ENCODE assay signal across 6 cellular contexts in genomic region chr16:4375717-4376116, GRCh38. TPM values are rescaled to one million over a fixed set of nuclear protein-coding genes. Genes with fewer than 3 reads are reported as not detected.
DNase-seq lines count a peak whose midpoint lies in the region; ATAC-seq and TF ChIP-seq lines count a peak whose summit lies in the region.

No MANE protein-coding gene starts in this region.

- no peaks in the 10 kb centered on the region for H3K27me3 ChIP-seq in ovary

- peak; percentile 72 for DNase-seq in EL
- no peak for DNase-seq in caudate nucleus (lab: John Stamatoyannopoulos, UW)
- peak in 1 of 5 donors; percentile 54 for DNase-seq in ovary
- DNase-seq in pons (ENCODE audit: low spot score), result no peak
- DNase-seq in SKM-1 (lab: John Stamatoyannopoulos, UW; ENCODE audit: unreplicated experiment), result no peak

- TF ChIP-seq EP300 in ovary (IDR thresholded peaks at IDR 0.05), result no peak

- TF ChIP-seq CTCF in ovary (IDR thresholded peaks at IDR 0.05), result no peak

- no peak for ATAC-seq in GM21423 (IDR thresholded peaks at IDR 0.05; ENCODE audit: unreplicated experiment)

- intact Hi-C loops in ovary (cut with DNase I), result no loop called here

- H3K27ac ChIP-seq in caudate nucleus (ENCODE audit: low read depth, low read length) (peak overlapping the region; percentile 30), ovary (peak overlapping the region; percentile 87 to 91)

- peaks cover 41% of the 10 kb centered on the region for H3K4me1 ChIP-seq in ovary (ENCODE audit: insufficient read depth)

- TF ChIP-seq POLR2A in ovary (IDR thresholded peaks at IDR 0.05), result no peak

- H3K36me3 ChIP-seq in ovary, result no peaks in the 10 kb centered on the region

- H3K4me3 ChIP-seq in ovary, result no peak overlapping the region

- no peaks in the 10 kb centered on the region for H3K9me3 ChIP-seq in ovary

- 61 to 68% (median 66%) methylated on average over 15 of the region's 15 CpGs for WGBS in ovary, 3 donors

RNA-seq across cellular contexts. Expression of gene VASN, which starts 4.1 kb away (rescaled TPM):
- 10 to 100 TPM; 19.8 to 49.5 (median 43.5) TPM for total RNA-seq in ovary
- polyA plus RNA-seq in ovary, result 10 to 100 TPM in 1 of 2 donors, 1 to 10 TPM in 1; 2.4 to 47.6 TPM

RNA-seq across cellular contexts. Expression of gene PAM16, which starts 24.6 kb away (rescaled TPM):
- total RNA-seq in ovary, result 10 to 100 TPM; 24.0 to 47.2 (median 35.7) TPM
- polyA plus RNA-seq in ovary, result 10 to 100 TPM; 18.5 to 42.2 TPM

RNA-seq across cellular contexts. Expression of gene CORO7, which starts 40.7 kb away (rescaled TPM):
- 10 to 100 TPM in 6 of 7 donors, 1 to 10 TPM in 1; 7.6 to 29.5 (median 19.5) TPM for total RNA-seq in ovary
- polyA plus RNA-seq in ovary, result 1 to 10 TPM; 1.3 to 9.7 TPM

RNA-seq across cellular contexts. Expression of gene DNAJA3, which starts 50.0 kb away (rescaled TPM):
- total RNA-seq in ovary, result 10 to 100 TPM; 32.5 to 47.0 (median 39.0) TPM
- polyA plus RNA-seq in ovary, result 10 to 100 TPM; 26.4 to 35.0 TPM

RNA-seq across cellular contexts. Expression of gene GLIS2, which starts 59.9 kb away (rescaled TPM):
- total RNA-seq in ovary, result 10 to 100 TPM in 5 of 7 donors, 1 to 10 TPM in 2; 5.1 to 79.5 (median 49.8) TPM
- polyA plus RNA-seq in ovary, result 10 to 100 TPM in 1 of 2 donors, 1 to 10 TPM in 1; 1.6 to 24.6 TPM
